In genomic region chr16:29743827-29744531, GRCh38 we compare ENCODE assay signal across 13 cellular contexts. TPM values are rescaled to one million over a fixed set of nuclear protein-coding genes. Genes with fewer than 3 reads are reported as not detected.
A peak's percentile ranks its signal among the peaks of the same experiment; 100 is the strongest.
DNase-seq lines count a peak whose midpoint lies in the region; ATAC-seq and TF ChIP-seq lines count a peak whose summit lies in the region.
"Had no signal": no experiment of that assay in that cellular context is flagged by ENCODE, and none has a peak within 500 bp of the region (broad histone marks: within the 10 kb centered on the region; RNA-seq: fewer than 3 reads in every experiment).

No MANE protein-coding gene starts in this region.

- H4K5ac ChIP-seq in H9 (ENCODE audit: insufficient read length, low read depth, low read length) = no peak overlapping the region

- no peak overlapping the region for H3K14ac ChIP-seq in H9 (ENCODE audit: insufficient read depth, low read length)

- no peak overlapping the region for H3K56ac ChIP-seq in H9 (ENCODE audit: insufficient read length, low read depth, low read length)

- peak overlapping the region; percentile 99 for H3K27ac ChIP-seq in naive thymus-derived CD4-positive, alpha-beta T cell (ENCODE audit: low read depth, low read length)
- no peak overlapping the region for H3K27ac ChIP-seq in ovary
- H3K27ac ChIP-seq in caudate nucleus (ENCODE audit: low read depth, low read length) = no peak overlapping the region
- H3K27ac ChIP-seq in H9 (ENCODE audit: insufficient read length, low read depth, low read length) = no peak overlapping the region
- H3K27ac ChIP-seq: sigmoid colon had no signal

- no peak overlapping the region for H2AFZ ChIP-seq in H9 (ENCODE audit: low read length)

- H2AK5ac ChIP-seq in H9 (ENCODE audit: insufficient read length, low read length) = no peak overlapping the region

- no peak overlapping the region for H3K23ac ChIP-seq in H9 (ENCODE audit: insufficient read length, low read depth, low read length)

- POLR2A ChIA-PET in naive thymus-derived CD4-positive, alpha-beta T cell (lab: Charles Lee) = interaction anchor here (0.6 to 8.5 kb wide), 18 partner anchors 11 to 322 kb away, joined by 3 to 79 read pairs (median 7); partner anchors contain the start of genes ALDOA, CDIPT, KIF22 and MAZ

- H3K27me3 ChIP-seq in naive thymus-derived CD4-positive, alpha-beta T cell (ENCODE audit: control insufficient read depth in 2 of 2, insufficient read depth in 2 of 2, low read length in 2 of 2) = no peaks in the 10 kb centered on the region
- H3K27me3 ChIP-seq in ovary (no peaks in the 10 kb centered on the region), H9 (ENCODE audit: insufficient read depth, low read length) (no peaks in the 10 kb centered on the region)
- H3K27me3 ChIP-seq: MG63 had no signal

- peaks cover 11 to 64% (median 53%) of the 10 kb centered on the region in 5 donors for H3K36me3 Mint-ChIP-seq in naive thymus-derived CD4-positive, alpha-beta T cell
- peaks cover 25 to 40% (median 38%) of the 10 kb centered on the region in 3 experiments for H3K36me3 Mint-ChIP-seq in H9 (ENCODE audit: insufficient read depth in 1 of 3, low read depth in 3 of 3)

- no peaks in the 10 kb centered on the region for H3K9me3 ChIP-seq in naive thymus-derived CD4-positive, alpha-beta T cell (ENCODE audit: control insufficient read depth in 2 of 3, low read length in 3 of 3)
- H3K9me3 ChIP-seq in ovary = no peaks in the 10 kb centered on the region
- H3K9me3 ChIP-seq in H9 (ENCODE audit: control insufficient read depth, low read depth, low read length) = no peaks in the 10 kb centered on the region
- H3K9me3 ChIP-seq: MG63, sigmoid colon had no signal

- H4K8ac ChIP-seq in H9 (replicated peaks; ENCODE audit: insufficient read length, low read depth, low read length) = no peak overlapping the region

- DNase-seq in activated gamma-delta T cell treated with Interleukin-2 at 50 U/mL for 16 hours = peak; percentile 50
- no peak for DNase-seq in activated gamma-delta T cell (lab: John Stamatoyannopoulos, UW)
- DNase-seq in activated gamma-delta T cell treated with anti-CD3 and anti-CD28 coated beads, Interleukin-2, amount 50 U/mL, for 16 hours (ENCODE audit: low read depth) = peak; percentile 34
- peak in 8 of 9 donors; percentile 33 to 63 (median 50) for DNase-seq in naive thymus-derived CD4-positive, alpha-beta T cell
- DNase-seq in amniotic stem cell (lab: John Stamatoyannopoulos, UW) = no peak
- no peak for DNase-seq in ovary
- DNase-seq in caudate nucleus (lab: John Stamatoyannopoulos, UW) = no peak
- no peak for DNase-seq in H9
- DNase-seq: heart right ventricle, MG63, NCI-H526, sigmoid colon had no signal

- CTCF ChIA-PET in naive thymus-derived CD4-positive, alpha-beta T cell (lab: Charles Lee) = interaction anchor here (0.8 to 6.6 kb wide), 5 partner anchors 13 to 61 kb away, joined by 3 to 25 read pairs (median 5); partner anchors contain the start of gene KIF22

- H3K4me2 ChIP-seq in H9 (ENCODE audit: insufficient read depth, insufficient read length, low read length) = no peak overlapping the region

- peak overlapping the region; percentile 72 to 100 (median 96) for H3K27ac Mint-ChIP-seq in naive thymus-derived CD4-positive, alpha-beta T cell
- peak overlapping the region in 1 of 3 experiments; percentile 77; a peak in 2 of 7 replicates for H3K27ac Mint-ChIP-seq in H9

- TF ChIP-seq CTCF in ovary (IDR thresholded peaks at IDR 0.05) (no peak), H9 (conservative IDR thresholded peaks at IDR 0.05) (no peak)

- H2BK20ac ChIP-seq in H9 (ENCODE audit: low read depth, low read length, poor library complexity, severe bottlenecking) = no peak overlapping the region

- no peak overlapping the region for H4K91ac ChIP-seq in H9 (ENCODE audit: insufficient read length, low read depth, low read length)

- peaks cover 0 to 8% (median 3%) of the 10 kb centered on the region in 11 donors for H3K9me3 Mint-ChIP-seq in naive thymus-derived CD4-positive, alpha-beta T cell
- peaks cover 7 to 17% of the 10 kb centered on the region in 2 experiments; a peak in 4 of 5 replicates for H3K9me3 Mint-ChIP-seq in H9

- H3K4me3 Mint-ChIP-seq in naive thymus-derived CD4-positive, alpha-beta T cell = peak overlapping the region; percentile 96 to 100 (median 99)
- no peak overlapping the region; a peak in 1 of 5 replicates for H3K4me3 Mint-ChIP-seq in H9

- no peak overlapping the region for H3K18ac ChIP-seq in H9 (ENCODE audit: insufficient read length, low read depth, low read length)

- H2BK5ac ChIP-seq in H9 (ENCODE audit: insufficient read length, low read length) = no peak overlapping the region

- no peak overlapping the region for H2BK15ac ChIP-seq in H9 (ENCODE audit: low read depth, low read length)

- peak overlapping the region; percentile 76 for H3K4me3 ChIP-seq in naive thymus-derived CD4-positive, alpha-beta T cell (ENCODE audit: low read length)
- H3K4me3 ChIP-seq in ovary = no peak overlapping the region
- H3K4me3 ChIP-seq: MG63, sigmoid colon had no signal

- no peaks in the 10 kb centered on the region for H3K79me2 ChIP-seq in H9 (ENCODE audit: insufficient read depth, low read length)

- no peaks in the 10 kb centered on the region for H4K20me1 ChIP-seq in H9 (ENCODE audit: control insufficient read depth, insufficient read depth, insufficient read length)

- H3K4me1 Mint-ChIP-seq in naive thymus-derived CD4-positive, alpha-beta T cell = peaks cover 56 to 80% (median 75%) of the 10 kb centered on the region in 7 donors
- peaks cover 0 to 16% of the 10 kb centered on the region in 2 experiments; a peak in 3 of 4 replicates for H3K4me1 Mint-ChIP-seq in H9

- H3K4ac ChIP-seq in H9 (ENCODE audit: low read depth, low read length) = no peak overlapping the region

- H3K79me1 ChIP-seq in H9 (ENCODE audit: insufficient read depth, low read depth, low read length, poor library complexity, severe bottlenecking) = no peaks in the 10 kb centered on the region

- H3K4me1 ChIP-seq in naive thymus-derived CD4-positive, alpha-beta T cell (ENCODE audit: control insufficient read depth in 2 of 2, insufficient read depth in 2 of 2, low read length in 2 of 2) = peaks cover 63 to 68% of the 10 kb centered on the region in 2 donors
- no peaks in the 10 kb centered on the region for H3K4me1 ChIP-seq in ovary (ENCODE audit: insufficient read depth)
- no peaks in the 10 kb centered on the region for H3K4me1 ChIP-seq in H9 (ENCODE audit: insufficient read depth, low read length)
- H3K4me1 ChIP-seq: sigmoid colon had no signal

- H2BK120ac ChIP-seq in H9 (ENCODE audit: low read depth, low read length, poor library complexity, severe bottlenecking) = no peak overlapping the region

- no peak for TF ChIP-seq EP300 in ovary (IDR thresholded peaks at IDR 0.05)

- no peak overlapping the region for H3T11ph ChIP-seq in H9 (ENCODE audit: low read length)

- ATAC-seq in naive thymus-derived CD4-positive, alpha-beta T cell = peak; percentile 16

- intact Hi-C loops in naive thymus-derived CD4-positive, alpha-beta T cell (cut with micrococcal nuclease) = no loop called here
- intact Hi-C loops in ovary (cut with DNase I) = loop anchor here in 2 of 4 donors (10.0 kb wide), 2 partner anchors 51 to 739 kb away; partner anchors contain the start of gene KIF22 (in 1 of the 2)

- H2BK12ac ChIP-seq in H9 (ENCODE audit: insufficient read length, low read depth, low read length) = no peak overlapping the region

- peaks cover 0 to 3% (median 0%) of the 10 kb centered on the region in 5 donors for H3K27me3 Mint-ChIP-seq in naive thymus-derived CD4-positive, alpha-beta T cell
- H3K27me3 Mint-ChIP-seq in H9 (ENCODE audit: low read depth) = no peaks in the 10 kb centered on the region; the same call in 1 of the 2 replicates

- no peak for TF ChIP-seq POLR2A in ovary (IDR thresholded peaks at IDR 0.05)

- H3K9ac ChIP-seq in H9 (ENCODE audit: extremely low read depth, insufficient read length, low read length) = no peak overlapping the region

- WGBS in ovary, 3 donors = 85 to 89% (median 87%) methylated on average over 16 to 21 of the region's 21 CpGs
- WGBS in H9 (ENCODE audit: extremely low coverage, insufficient read length, low lambda C conversion rate) = no CpG with 5 or more reads among the region's 21 CpGs

- H3K23me2 ChIP-seq in H9 (ENCODE audit: insufficient read length, low read depth, low read length, poor library complexity, severe bottlenecking) = no peaks in the 10 kb centered on the region

- peaks cover 6 to 38% (median 6%) of the 10 kb centered on the region in 3 experiments for H3K36me3 ChIP-seq in naive thymus-derived CD4-positive, alpha-beta T cell (ENCODE audit: control insufficient read depth in 2 of 3, insufficient read depth in 3 of 3, low read length in 3 of 3)
- no peaks in the 10 kb centered on the region for H3K36me3 ChIP-seq in ovary
- H3K36me3 ChIP-seq: MG63, sigmoid colon had no signal

RNA-seq across cellular contexts. Expression of gene C16orf54, which starts 1.8 kb away (rescaled TPM):
- 100 to 1,000 TPM in 4 of 5 experiments, 10 to 100 TPM in 1; 63.9 to 228 (median 151) TPM for total RNA-seq in naive thymus-derived CD4-positive, alpha-beta T cell
- 10 to 100 TPM; 43.2 to 44.1 TPM for polyA plus RNA-seq in naive thymus-derived CD4-positive, alpha-beta T cell
- total RNA-seq in ovary = under 1 TPM; 0.12 to 0.72 (median 0.30) TPM
- polyA plus RNA-seq in ovary = 1 to 10 TPM in 1 of 2 donors, under 1 TPM in 1; 0.16 to 1.7 TPM
- total RNA-seq in H9 (2021) = not detected in 2 replicates
- total RNA-seq: dermis microvascular lymphatic vessel endothelial cell had no signal

RNA-seq across cellular contexts. Expression of gene ZG16, which starts 34.1 kb away (rescaled TPM):
- total RNA-seq in naive thymus-derived CD4-positive, alpha-beta T cell = not detected
- not detected for polyA plus RNA-seq in naive thymus-derived CD4-positive, alpha-beta T cell
- total RNA-seq in ovary = under 1 TPM in 3 of 7 donors, not detected in 4; 0.07 to 0.48 (median 0.15) TPM
- polyA plus RNA-seq in ovary = not detected
- not detected in 2 replicates for total RNA-seq in H9 (2021)
- total RNA-seq: dermis microvascular lymphatic vessel endothelial cell, heart right ventricle had no signal

RNA-seq across cellular contexts. Expression of gene KIF22, which starts 46.6 kb away (rescaled TPM):
- 100 to 1,000 TPM in 1 of 5 experiments, 10 to 100 TPM in 4; 62.5 to 141 (median 81.3) TPM for total RNA-seq in naive thymus-derived CD4-positive, alpha-beta T cell
- 10 to 100 TPM; 36.9 to 50.7 TPM for polyA plus RNA-seq in naive thymus-derived CD4-positive, alpha-beta T cell
- total RNA-seq in ovary (10 to 100 TPM; 15.9 to 31.0 (median 20.7) TPM), H9 (2021) (148 and 151 TPM in 2 replicates)
- polyA plus RNA-seq in ovary = 10 to 100 TPM; 14.4 to 30.6 TPM

Comparison
In these comparisons a context has a peak if more than half of its experiments do, and no peak if none do; other contexts are left out.
1. DNase-seq: peak in activated gamma-delta T cell treated with Interleukin-2 at 50 U/mL for 16 hours (single experiment), activated gamma-delta T cell treated with anti-CD3 and anti-CD28 coated beads, Interleukin-2, amount 50 U/mL, for 16 hours (single experiment) and naive thymus-derived CD4-positive, alpha-beta T cell (8 of 9); none in activated gamma-delta T cell (single experiment), amniotic stem cell (single experiment), ovary (0 of 5), caudate nucleus (0 of 61) and H9 (single experiment).
2. H3K4me3 Mint-ChIP-seq: peak in naive thymus-derived CD4-positive, alpha-beta T cell (10 of 10); none in H9 (0 of 2).
3. RNA of gene C16orf54, which starts 1.8 kb away (total RNA-seq): 63.9 to 228 TPM in naive thymus-derived CD4-positive, alpha-beta T cell; 0.12 to 0.72 TPM in ovary and not detected in H9; every median in the first group is over 10 times any median in the second.